26 cellular contexts compared by ENCODE assay signal in the genomic region with DNA sequence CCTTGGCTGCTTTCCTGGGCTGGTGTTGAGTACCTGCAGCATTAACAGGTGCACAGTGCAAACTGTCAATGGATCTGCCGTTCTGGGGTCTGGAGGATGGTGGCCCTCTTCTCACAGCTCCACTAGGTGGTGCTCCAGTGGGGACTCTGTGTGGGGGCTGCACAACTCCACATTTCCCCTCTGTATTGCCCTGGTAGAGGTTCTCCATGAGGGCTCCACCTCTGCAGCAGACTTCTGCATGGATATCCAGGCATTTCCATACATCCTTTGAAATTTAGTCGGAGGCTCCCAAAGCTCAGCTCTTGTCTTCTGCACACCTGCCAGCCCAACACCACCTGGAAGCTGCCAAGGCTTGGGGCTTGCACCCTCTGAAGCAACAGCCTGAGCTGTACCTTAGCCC.
"Had no signal": no experiment of that assay in that cellular context is flagged by ENCODE, and none has a peak within 500 bp of the region (broad histone marks: within the 10 kb centered on the region; RNA-seq: fewer than 3 reads in every experiment).

No MANE protein-coding gene starts in this region.

- DNase-seq: activated B cell treated with CpG ODN at 0.5 μM for 24 hours; activated CD4-positive, alpha-beta T cell treated with anti-CD3 and anti-CD28 coated beads for 48 hours; activated CD4-positive, alpha-beta T cell treated with anti-CD3 and anti-CD28 coated beads, Interleukin-2, amount 50 U/mL, for 1 hour; activated CD4-positive, alpha-beta T cell treated with anti-CD3 and anti-CD28 coated beads, Interleukin-2, amount 50 U/mL, for 48 hours; activated CD8-positive, alpha-beta memory T cell treated with anti-CD3 and anti-CD28 coated beads for 24 hours; activated CD8-positive, alpha-beta T cell treated with anti-CD3 and anti-CD28 coated beads for 36 hours; activated effector memory CD4-positive, alpha-beta T cell treated with anti-CD3 and anti-CD28 coated beads, Interleukin-2, amount 50 U/mL, for 16 hours; activated naive CD4-positive, alpha-beta T cell treated with anti-CD3 and anti-CD28 coated beads for 36 hours; activated naive CD8-positive, alpha-beta T cell treated with anti-CD3 and anti-CD28 coated beads for 36 hours; activated naive CD8-positive, alpha-beta T cell treated with anti-CD3 and anti-CD28 coated beads, Interleukin-2, amount 50 U/mL, for 24 hours; activated T-cell treated with anti-CD3 and anti-CD28 coated beads, Interleukin-2, amount 50 U/mL, for 4 hours; adrenal gland; amygdala; aorta; body of pancreas; caudate nucleus; cortex of kidney; dermis blood vessel endothelial cell; effector CD8-positive, alpha-beta T cell; foreskin fibroblast; head of caudate nucleus; hippocampal formation; T1000; WERI-Rb-1 had no signal

- H3K4me1 ChIP-seq: adrenal gland had no signal

- H3K4me3 ChIP-seq: adrenal gland, body of pancreas had no signal

- H3K9me3 ChIP-seq: adrenal gland had no signal

- H3K36me3 ChIP-seq: adrenal gland, WERI-Rb-1 had no signal

- H3K27ac ChIP-seq: adrenal gland, body of pancreas, WERI-Rb-1 had no signal

- H3K27me3 ChIP-seq: adrenal gland, body of pancreas had no signal

- ATAC-seq: activated CD4-positive, CD25-positive, alpha-beta regulatory T cell treated with anti-CD3 and anti-CD28 coated beads, Interleukin-2, amount 50 U/mL, for 24 hours; activated CD8-positive, alpha-beta T cell treated with anti-CD3 and anti-CD28 coated beads for 36 hours; activated naive CD8-positive, alpha-beta T cell treated with anti-CD3 and anti-CD28 coated beads, Interleukin-2, amount 50 U/mL, for 24 hours; activated T-cell treated with anti-CD3 and anti-CD28 coated beads, Interleukin-2, amount 50 U/mL, for 4 hours; body of pancreas; esophagus mucosa had no signal
